Comparison of ENCODE assay signal across 21 cellular contexts in genomic region chr3:83740504-83740903, GRCh38.
"Had no signal": no experiment of that assay in that cellular context is flagged by ENCODE, and none has a peak within 500 bp of the region (broad histone marks: within the 10 kb centered on the region; RNA-seq: fewer than 3 reads in every experiment).

No MANE protein-coding gene starts in this region.

- H3K36me3 ChIP-seq: colonic mucosa, esophagus squamous epithelium, gastrocnemius medialis, left lung, lower lobe of right lung had no signal

- H3K4me1 ChIP-seq: colonic mucosa, esophagus squamous epithelium, gastrocnemius medialis, left lung, lower lobe of right lung had no signal

- DNase-seq: colonic mucosa; cortex of kidney; effector CD8-positive, alpha-beta T cell; effector memory CD8-positive, alpha-beta T cell; endodermal cell; erythroblast; esophagus squamous epithelium; foreskin fibroblast; foreskin melanocyte; gastrocnemius medialis; glutamatergic neuron; head of caudate nucleus; hippocampal formation; left cardiac atrium; left lung; lower lobe of right lung; mesenchymal stem cell; mucosa of descending colon; naive B cell had no signal

- H3K9me3 ChIP-seq: colonic mucosa, esophagus squamous epithelium, gastrocnemius medialis, lower lobe of right lung had no signal

- H3K4me3 ChIP-seq: colonic mucosa, esophagus squamous epithelium, gastrocnemius medialis, left lung, lower lobe of right lung, mucosa of descending colon had no signal

- H3K27me3 ChIP-seq: colonic mucosa, esophagus squamous epithelium, gastrocnemius medialis, left lung had no signal

- ATAC-seq: effector memory CD8-positive, alpha-beta T cell; esophagus mucosa; gastrocnemius medialis; left lung; lower lobe of right lung; mucosa of descending colon had no signal

- H3K27ac ChIP-seq: colonic mucosa, epithelial cell of prostate, esophagus squamous epithelium, gastrocnemius medialis, left lung, lower lobe of right lung had no signal
